ENCODE assay signal across 15 cellular contexts in the genomic region with DNA sequence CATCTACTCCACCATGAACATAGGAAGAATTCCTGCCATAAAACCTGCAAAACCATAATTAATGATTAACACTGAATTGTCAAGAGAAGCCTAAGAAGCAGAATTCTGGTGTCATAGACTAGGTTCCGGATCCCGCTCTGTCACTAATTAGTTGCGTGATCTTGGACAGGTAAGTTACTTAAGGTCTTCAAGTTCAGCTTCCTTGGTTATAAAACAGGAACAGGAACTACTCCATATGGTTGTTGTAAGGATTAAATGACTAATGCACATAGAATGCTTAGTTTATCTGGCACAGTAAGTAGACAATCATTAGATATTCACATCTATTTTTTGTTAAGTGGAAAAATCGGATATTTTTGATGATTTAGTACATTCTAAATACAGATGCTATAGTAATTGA. TPM values are rescaled to one million over a fixed set of nuclear protein-coding genes. Genes with fewer than 3 reads are reported as not detected.
A peak's percentile ranks its signal among the peaks of the same experiment; 100 is the strongest.
DNase-seq lines count a peak whose midpoint lies in the region; ATAC-seq, FAIRE-seq and TF ChIP-seq lines count a peak whose summit lies in the region.
"Had no signal": no experiment of that assay in that cellular context is flagged by ENCODE, and none has a peak within 500 bp of the region (broad histone marks: within the 10 kb centered on the region; RNA-seq: fewer than 3 reads in every experiment).

No MANE protein-coding gene starts in this region.

- no peak overlapping the region for H3K4me3 ChIP-seq in body of pancreas
- H3K4me3 ChIP-seq: BLaER1, stomach had no signal

- H3K4me1 ChIP-seq in foreskin keratinocyte (peaks cover 22% of the 10 kb centered on the region), body of pancreas (no peaks in the 10 kb centered on the region)
- H3K4me1 ChIP-seq: BLaER1 had no signal

- H3K4me3 Mint-ChIP-seq in activated naive CD8-positive, alpha-beta T cell: no peak overlapping the region
- H3K4me3 Mint-ChIP-seq: IgD-negative memory B cell had no signal

- peak; percentile 66 for FAIRE-seq in GM19239 (lab: Jason Lieb, UNC)

- peaks cover 3 to 11% of the 10 kb centered on the region in 2 donors for H3K36me3 ChIP-seq in body of pancreas (replicated peaks in 1 of 2; ENCODE audit: insufficient read depth in 1 of 2, low read depth in 2 of 2)

- 68 to 87% methylated on average over 4 of the region's 4 CpGs for WGBS in body of pancreas, 2 donors

- DNase-seq in ACHN (peak; percentile 55), GM19239 (ENCODE audit: insufficient read length, low spot score) (no peak), foreskin keratinocyte (peak; percentile 21 to 64), body of pancreas (no peak), OCI-M2 (lab: John Stamatoyannopoulos, UW; ENCODE audit: unreplicated experiment) (no peak), DMS153 treated with DMSO at 0.1 percent for 48 hours (lab: John Stamatoyannopoulos, UW; ENCODE audit: unreplicated experiment) (no peak)
- DNase-seq: NCI-H1436 treated with DMSO at 0.1 percent for 48 hours; NCI-H526 treated with DMSO at 0.1 percent for 48 hours; stimulated activated CD4-positive, alpha-beta T cell treated with anti-CD3 and anti-CD28 coated beads, Interleukin-2, amount 100 ng/mL, for 48 hours; stomach had no signal

- in situ Hi-C loops in ACHN (cut with HindIII; ENCODE audit: low pct_ligation_motif_present, low pct_unique_long_range_greater_than_20kb, low sequenced_read_pairs): no loop called here

- H3K27ac ChIP-seq in foreskin keratinocyte (no peak overlapping the region), body of pancreas (no peak overlapping the region)
- H3K27ac ChIP-seq: BLaER1, stomach, VCaP had no signal

- TF ChIP-seq CTCF in foreskin keratinocyte (conservative IDR thresholded peaks at IDR 0.05): no peak
- no peak for TF ChIP-seq CTCF in body of pancreas (IDR thresholded peaks at IDR 0.05)

- intact Hi-C loops in body of pancreas (cut with DNase I): no loop called here

- no peaks in the 10 kb centered on the region for H3K27me3 Mint-ChIP-seq in activated naive CD8-positive, alpha-beta T cell
- H3K27me3 Mint-ChIP-seq: IgD-negative memory B cell had no signal

- H3K4me1 Mint-ChIP-seq in activated naive CD8-positive, alpha-beta T cell (ENCODE audit: low read depth): peaks cover 81% of the 10 kb centered on the region

- peak overlapping the region; percentile 50 for H3K27ac Mint-ChIP-seq in activated naive CD8-positive, alpha-beta T cell

- no peaks in the 10 kb centered on the region for H3K27me3 ChIP-seq in foreskin keratinocyte
- no peaks in the 10 kb centered on the region for H3K27me3 ChIP-seq in body of pancreas
- H3K27me3 ChIP-seq: BLaER1, stomach had no signal

- H3K9me3 ChIP-seq in body of pancreas: no peaks in the 10 kb centered on the region
- H3K9me3 ChIP-seq: BLaER1, stomach had no signal

- no peaks in the 10 kb centered on the region for H3K9me3 Mint-ChIP-seq in activated naive CD8-positive, alpha-beta T cell (ENCODE audit: low read depth)
- H3K9me3 Mint-ChIP-seq: IgD-negative memory B cell had no signal

- ATAC-seq in foreskin keratinocyte (peak; percentile 84), body of pancreas (no peak), HG03045 (IDR thresholded peaks at IDR 0.05; ENCODE audit: unreplicated experiment) (no peak)

- H3K36me3 Mint-ChIP-seq in activated naive CD8-positive, alpha-beta T cell: peaks cover 26% of the 10 kb centered on the region

- TF ChIP-seq POLR2A in body of pancreas (IDR thresholded peaks at IDR 0.05): no peak

RNA-seq across cellular contexts. Expression of a gene that starts 14.3 kb away (rescaled TPM):
- total RNA-seq in foreskin keratinocyte (136 and 138 TPM in 2 replicates), body of pancreas (10 to 100 TPM; 29.7 to 65.6 TPM)
- polyA plus RNA-seq in foreskin keratinocyte: 29.9 and 36.2 TPM in 2 replicates

RNA-seq across cellular contexts. Expression of a gene that starts 28.6 kb away (rescaled TPM):
- 1.3 and 1.7 TPM in 2 replicates for total RNA-seq in foreskin keratinocyte
- polyA plus RNA-seq in foreskin keratinocyte: 0.20 and 0.21 TPM in 2 replicates
- total RNA-seq in body of pancreas: 1 to 10 TPM; 1.6 to 4.6 TPM
- polyA plus RNA-seq: IgD-negative memory B cell had no signal

Comparison
In these comparisons a context has a peak if more than half of its experiments do, and no peak if none do; other contexts are left out.
1. DNase-seq: peak in ACHN (single experiment) and foreskin keratinocyte (2 of 2); none in GM19239 (single experiment), body of pancreas (0 of 4), OCI-M2 (single experiment) and DMS153 treated with DMSO at 0.1 percent for 48 hours (single experiment).